1 cellular context compared by ENCODE assay signal in genomic region chr19:50835103-50835784, GRCh38.
TF ChIP-seq lines count a peak whose summit lies in the region.

No MANE protein-coding gene starts in this region.

TF ChIP-seq in IMR-90, 13 proteins besides CTCF, POLR2A, EP300 and RAD21:
- no peak for TF ChIP-seq RFX5 (IDR thresholded peaks at IDR 0.05; ENCODE audit: low read depth, low read length)
- TF ChIP-seq NFE2L2 (IDR thresholded peaks at IDR 0.05; ENCODE audit: low read depth, low read length) = no peak
- no peak for TF ChIP-seq MAZ (IDR thresholded peaks at IDR 0.05; ENCODE audit: borderline replicate concordance, low read depth, low read length)
- no peak for TF ChIP-seq CHD1 (IDR thresholded peaks at IDR 0.05; ENCODE audit: low read depth, low read length)
- no peak for TF ChIP-seq BHLHE40 (IDR thresholded peaks at IDR 0.05; ENCODE audit: low read depth, low read length)
- TF ChIP-seq MAFK (IDR thresholded peaks at IDR 0.05; ENCODE audit: low read depth, low read length) = no peak
- TF ChIP-seq USF2 (IDR thresholded peaks at IDR 0.05; ENCODE audit: low read depth, low read length) = no peak
- no peak for TF ChIP-seq SMC3 (IDR thresholded peaks at IDR 0.05; ENCODE audit: low read depth, low read length)
- TF ChIP-seq RCOR1 (IDR thresholded peaks at IDR 0.05; ENCODE audit: insufficient replicate concordance, low read length) = no peak
- TF ChIP-seq MXI1 (IDR thresholded peaks at IDR 0.05; ENCODE audit: borderline replicate concordance, low read depth, low read length) = no peak
- no peak for TF ChIP-seq ELK1 (IDR thresholded peaks at IDR 0.05; ENCODE audit: borderline replicate concordance, low read depth, low read length)
- no peak for TF ChIP-seq CEBPB (IDR thresholded peaks at IDR 0.05; ENCODE audit: low read depth, low read length)
- TF ChIP-seq FOS (IDR thresholded peaks at IDR 0.05; ENCODE audit: low read depth, low read length) = no peak
